In the genomic region with DNA sequence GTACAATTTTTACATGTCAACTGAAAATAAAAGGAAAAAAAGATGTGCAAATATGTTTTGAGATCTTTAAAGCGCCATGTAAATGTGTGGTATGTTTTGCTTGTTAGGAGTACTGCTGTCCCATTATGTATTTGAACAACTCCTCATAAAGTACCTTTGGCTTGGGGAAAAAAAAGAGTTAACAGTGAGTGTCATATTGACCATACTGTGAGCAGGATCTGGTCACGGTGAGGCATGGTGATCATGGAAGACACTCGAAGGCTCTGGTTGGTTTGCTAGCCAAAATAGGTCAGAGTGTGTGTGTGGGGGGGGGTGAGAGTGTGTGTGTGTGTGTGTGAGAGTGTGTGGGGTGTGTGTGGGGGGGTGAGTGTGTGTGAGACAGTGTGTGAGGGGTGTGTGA, we compare ENCODE assay signal across 14 cellular contexts. TPM values are rescaled to one million over a fixed set of nuclear protein-coding genes. Genes with fewer than 3 reads are reported as not detected.
DNase-seq lines count a peak whose midpoint lies in the region; ATAC-seq, FAIRE-seq and TF ChIP-seq lines count a peak whose summit lies in the region.
"Had no signal": no experiment of that assay in that cellular context is flagged by ENCODE, and none has a peak within 500 bp of the region (broad histone marks: within the 10 kb centered on the region; RNA-seq: fewer than 3 reads in every experiment).

No MANE protein-coding gene starts in this region.

- no peak for ATAC-seq in activated T-cell treated with anti-CD3 and anti-CD28 coated beads, Interleukin-2, amount 50 U/mL, for 72 hours (replicated peaks in 1 of 2)
- no peak for ATAC-seq in memory B cell (ENCODE audit: low read depth)
- no peak for ATAC-seq in stimulated activated naive B cell treated with anti-CD40 and anti-IgM and Interleukin-4, amounts not matched to agents 10 μg/mL and 1 μg/mL and 100 μg/mL, for 72 hours (replicated peaks)

- H3K4me3 Mint-ChIP-seq in activated T-cell treated with anti-CD3 and anti-CD28 coated beads, Interleukin-2, amount 50 U/mL, for 72 hours, result peak overlapping the region in 1 of 2 donors; percentile 25
- peak overlapping the region; percentile 87 for H3K4me3 Mint-ChIP-seq in memory B cell
- H3K4me3 Mint-ChIP-seq in stimulated activated naive B cell treated with anti-CD40 and anti-IgM and Interleukin-4, amounts not matched to agents 10 μg/mL and 1 μg/mL and 100 μg/mL, for 72 hours, result peak overlapping the region; percentile 13 to 41

- no peak for TF ChIP-seq POLR2A in GM12891 (IDR thresholded peaks at IDR 0.05; ENCODE audit: low read depth, low read length)

- no peak for TF ChIP-seq CTCF in RWPE1 (conservative IDR thresholded peaks at IDR 0.05; ENCODE audit: low read depth)
- TF ChIP-seq CTCF in colonic mucosa (IDR thresholded peaks at IDR 0.05), result no peak

- no peaks in the 10 kb centered on the region for H3K4me1 ChIP-seq in colonic mucosa

- H3K27ac Mint-ChIP-seq in activated T-cell treated with anti-CD3 and anti-CD28 coated beads, Interleukin-2, amount 50 U/mL, for 72 hours, result peak overlapping the region; percentile 81
- H3K27ac Mint-ChIP-seq in memory B cell, result peak overlapping the region; percentile 14
- no peak overlapping the region for H3K27ac Mint-ChIP-seq in stimulated activated naive B cell treated with anti-CD40 and anti-IgM and Interleukin-4, amounts not matched to agents 10 μg/mL and 1 μg/mL and 100 μg/mL, for 72 hours

- no peaks in the 10 kb centered on the region for H3K36me3 ChIP-seq in colonic mucosa
- H3K36me3 ChIP-seq: HAP-1, heart left ventricle, spleen, tibial artery had no signal

- intact Hi-C loops in colonic mucosa (cut with DNase I), result no loop called here

- no peak overlapping the region for H3K4me3 ChIP-seq in colonic mucosa
- H3K4me3 ChIP-seq: HAP-1 had no signal

- peaks cover 5% of the 10 kb centered on the region for H3K27me3 Mint-ChIP-seq in activated T-cell treated with anti-CD3 and anti-CD28 coated beads, Interleukin-2, amount 50 U/mL, for 72 hours (ENCODE audit: low read depth)
- H3K27me3 Mint-ChIP-seq in memory B cell, result no peaks in the 10 kb centered on the region
- H3K27me3 Mint-ChIP-seq in stimulated activated naive B cell treated with anti-CD40 and anti-IgM and Interleukin-4, amounts not matched to agents 10 μg/mL and 1 μg/mL and 100 μg/mL, for 72 hours, result no peaks in the 10 kb centered on the region
- H3K27me3 Mint-ChIP-seq: activated CD4-positive, alpha-beta memory T cell treated with anti-CD3 and anti-CD28 coated beads, Interleukin-2, amount 10 ng/mL, durations not matched to agents 7 days and 5 days had no signal

- POLR2A ChIA-PET in RWPE1 (lab: Yijun Ruan, JAX; ENCODE audit: low non-redundant PET), result no interaction called here

- no peak for DNase-seq in activated T-cell treated with anti-CD3 and anti-CD28 coated beads, Interleukin-2, amount 50 U/mL, for 72 hours
- no peak for DNase-seq in activated T-cell treated with anti-CD3 and anti-CD28 coated beads, Interleukin-2, amount 50 U/mL, for 1 hour
- no peak for DNase-seq in RWPE1 (ENCODE audit: low spot score)
- DNase-seq in memory B cell (ENCODE audit: low spot score in 2 of 2), result no peak
- no peak for DNase-seq in stimulated activated naive B cell treated with anti-CD40 and anti-IgM and Interleukin-4, amounts not matched to agents 10 μg/mL and 1 μg/mL and 100 μg/mL, for 72 hours
- no peak for DNase-seq in colonic mucosa
- DNase-seq in activated gamma-delta T cell treated with Interleukin-2 at 50 U/mL for 16 hours, result no peak
- DNase-seq in GM12891 (ENCODE audit: insufficient read length, low spot score), result no peak
- DNase-seq: tibial artery had no signal

- H3K9me3 Mint-ChIP-seq in activated T-cell treated with anti-CD3 and anti-CD28 coated beads, Interleukin-2, amount 50 U/mL, for 72 hours, result no peaks in the 10 kb centered on the region
- H3K9me3 Mint-ChIP-seq in memory B cell, result no peaks in the 10 kb centered on the region
- no peaks in the 10 kb centered on the region for H3K9me3 Mint-ChIP-seq in stimulated activated naive B cell treated with anti-CD40 and anti-IgM and Interleukin-4, amounts not matched to agents 10 μg/mL and 1 μg/mL and 100 μg/mL, for 72 hours
- H3K9me3 Mint-ChIP-seq: activated CD4-positive, alpha-beta memory T cell treated with anti-CD3 and anti-CD28 coated beads, Interleukin-2, amount 10 ng/mL, durations not matched to agents 7 days and 5 days had no signal

- H3K27ac ChIP-seq in RWPE1 (peak overlapping the region; percentile 96), colonic mucosa (no peak overlapping the region)
- H3K27ac ChIP-seq: HL-60 had no signal

- H3K9ac ChIP-seq in colonic mucosa (ENCODE audit: low read depth in 2 of 2, low read length in 2 of 2), result no peak overlapping the region

- FAIRE-seq in GM12891 (lab: Jason Lieb, UNC), result no peak

- CTCF ChIA-PET in RWPE1 (lab: Yijun Ruan, JAX), result interaction anchor here (0.5 to 1.4 kb wide), 6 partner anchors 10 to 653 kb away, joined by 3 to 8 read pairs (median 3); no protein-coding TSS in a partner anchor

- H3K9me3 ChIP-seq in colonic mucosa, result no peaks in the 10 kb centered on the region
- H3K9me3 ChIP-seq: HAP-1, heart left ventricle, spleen, tibial artery had no signal

- peaks cover 65% of the 10 kb centered on the region for H3K4me1 Mint-ChIP-seq in activated T-cell treated with anti-CD3 and anti-CD28 coated beads, Interleukin-2, amount 50 U/mL, for 72 hours (ENCODE audit: low read depth)
- H3K4me1 Mint-ChIP-seq in memory B cell, result peaks cover 23% of the 10 kb centered on the region
- H3K4me1 Mint-ChIP-seq in stimulated activated naive B cell treated with anti-CD40 and anti-IgM and Interleukin-4, amounts not matched to agents 10 μg/mL and 1 μg/mL and 100 μg/mL, for 72 hours, result peaks cover 27 to 44% of the 10 kb centered on the region in 2 donors

- H3K36me3 Mint-ChIP-seq in activated T-cell treated with anti-CD3 and anti-CD28 coated beads, Interleukin-2, amount 50 U/mL, for 72 hours (ENCODE audit: insufficient read depth in 2 of 2), result no peaks in the 10 kb centered on the region
- no peaks in the 10 kb centered on the region for H3K36me3 Mint-ChIP-seq in memory B cell
- no peaks in the 10 kb centered on the region for H3K36me3 Mint-ChIP-seq in stimulated activated naive B cell treated with anti-CD40 and anti-IgM and Interleukin-4, amounts not matched to agents 10 μg/mL and 1 μg/mL and 100 μg/mL, for 72 hours

- no peaks in the 10 kb centered on the region for H3K27me3 ChIP-seq in colonic mucosa
- H3K27me3 ChIP-seq: heart left ventricle, spleen, tibial artery had no signal

TF ChIP-seq in GM12891, 5 proteins besides CTCF, POLR2A, EP300 and RAD21:
- TF ChIP-seq POLR2AphosphoS5 (IDR thresholded peaks at IDR 0.05; ENCODE audit: low read depth, low read length) (no peak), TAF1 (IDR thresholded peaks at IDR 0.05; ENCODE audit: low read depth, low read length) (no peak), PAX5 (IDR thresholded peaks at IDR 0.05; ENCODE audit: insufficient read depth, low read length, severe bottlenecking) (no peak), SPI1 (IDR thresholded peaks at IDR 0.05; ENCODE audit: low read depth, low read length) (no peak), POU2F2 (IDR thresholded peaks at IDR 0.05; ENCODE audit: low read depth, low read length) (no peak)

RNA-seq across cellular contexts. Expression of gene FBXL14, which starts 10.1 kb away (rescaled TPM):
- 10 to 100 TPM; 18.1 to 19.9 TPM for total RNA-seq in activated T-cell treated with anti-CD3 and anti-CD28 coated beads, Interleukin-2, amount 50 U/mL, for 72 hours
- total RNA-seq in colonic mucosa, result 10 to 100 TPM; 32.3 to 37.4 TPM
- polyA plus RNA-seq in GM12891 (2012; ENCODE audit: low read depth, missing spikeins), result 5.0 TPM

RNA-seq across cellular contexts. Expression of gene WNT5B, which starts 24.6 kb away (rescaled TPM):
- total RNA-seq in activated T-cell treated with anti-CD3 and anti-CD28 coated beads, Interleukin-2, amount 50 U/mL, for 72 hours, result under 1 TPM; 0.22 to 0.51 TPM
- 1 to 10 TPM; 1.5 to 5.9 TPM for total RNA-seq in colonic mucosa
- 6.7 TPM for polyA plus RNA-seq in GM12891 (2012; ENCODE audit: low read depth, missing spikeins)
